1 cellular context compared by ENCODE assay signal in genomic region chr2:133970641-133971040, GRCh38.
TF ChIP-seq lines count a peak whose summit lies in the region.

No MANE protein-coding gene starts in this region.

TF ChIP-seq in GM23338, 12 proteins besides CTCF, POLR2A, EP300 and RAD21 (continued from another document):
- TF ChIP-seq ETS1 (IDR thresholded peaks at IDR 0.05): no peak
- no peak for TF ChIP-seq ZNF114 (CRISPR knock-in tag; IDR thresholded peaks at IDR 0.05)
- no peak for TF ChIP-seq JUNB (IDR thresholded peaks at IDR 0.05; ENCODE audit: unreplicated experiment)
- no peak for TF ChIP-seq POLR2AphosphoS5 (IDR thresholded peaks at IDR 0.05; ENCODE audit: low read depth)
- TF ChIP-seq NANOG (IDR thresholded peaks at IDR 0.05; ENCODE audit: borderline replicate concordance): no peak
- no peak for TF ChIP-seq ZNF462 (CRISPR knock-in tag; IDR thresholded peaks at IDR 0.05)
- no peak for TF ChIP-seq STAT1 (IDR thresholded peaks at IDR 0.05; ENCODE audit: unreplicated experiment)
